ENCODE assay signal across 9 cellular contexts in genomic region chr1:182149411-182149965, GRCh38.
DNase-seq lines count a peak whose midpoint lies in the region; ATAC-seq and TF ChIP-seq lines count a peak whose summit lies in the region.
"Had no signal": no experiment of that assay in that cellular context is flagged by ENCODE, and none has a peak within 500 bp of the region (broad histone marks: within the 10 kb centered on the region; RNA-seq: fewer than 3 reads in every experiment).

No MANE protein-coding gene starts in this region.

- H3K27ac Mint-ChIP-seq in activated naive CD4-positive, alpha-beta T cell treated with anti-CD3 and anti-CD28 coated beads, Interleukin-2, amount 10 ng/mL, durations not matched to agents 7 days and 5 days, result peak overlapping the region; percentile 39
- H3K27ac Mint-ChIP-seq in activated T-helper 2 cell treated with anti-CD3 and anti-CD28 coated beads, Interferon-gamma antibody, Interleukin-2, Interleukin-4, amounts not matched to agents 10 μg/mL and 5 μg/mL and 100 μg/mL, durations not matched to agents 14 hours and 24 hours and 36 hours, result peak overlapping the region; percentile 72

- peaks cover 56% of the 10 kb centered on the region for H3K4me1 Mint-ChIP-seq in activated naive CD4-positive, alpha-beta T cell treated with anti-CD3 and anti-CD28 coated beads, Interleukin-2, amount 10 ng/mL, durations not matched to agents 7 days and 5 days
- H3K4me1 Mint-ChIP-seq in activated T-helper 2 cell treated with anti-CD3 and anti-CD28 coated beads, Interferon-gamma antibody, Interleukin-2, Interleukin-4, amounts not matched to agents 10 μg/mL and 5 μg/mL and 100 μg/mL, durations not matched to agents 14 hours and 24 hours and 36 hours (ENCODE audit: low read depth), result peaks cover 41% of the 10 kb centered on the region

- no peak for TF ChIP-seq EP300 in transverse colon (IDR thresholded peaks at IDR 0.05; ENCODE audit: low read depth)

- 76% methylated on average over 3 to 6 of the region's 6 CpGs for WGBS in transverse colon (ENCODE audit: low coverage in 1 of 2), 2 donors

- TF ChIP-seq CTCF in transverse colon (IDR thresholded peaks at IDR 0.05), result no peak

- peak; percentile 64 for DNase-seq in activated naive CD4-positive, alpha-beta T cell treated with anti-CD3 and anti-CD28 coated beads, Interleukin-2, amount 10 ng/mL, durations not matched to agents 7 days and 5 days
- no peak for DNase-seq in activated naive CD4-positive, alpha-beta T cell (lab: John Stamatoyannopoulos, UW)
- DNase-seq in activated T-helper 2 cell treated with anti-CD3 and anti-CD28 coated beads, Interferon-gamma antibody, Interleukin-2, Interleukin-4, amounts not matched to agents 10 μg/mL and 5 μg/mL and 100 μg/mL, durations not matched to agents 14 hours and 24 hours and 36 hours (ENCODE audit: low spot score), result peak; percentile 38
- DNase-seq in iris pigment epithelial cell (ENCODE audit: low read depth), result peak; percentile 41
- peak; percentile 37 for DNase-seq in transverse colon
- DNase-seq in KG1 (lab: John Stamatoyannopoulos, UW), result no peak
- DNase-seq in NCI-H526 treated with DMSO at 0.1 percent for 48 hours (lab: John Stamatoyannopoulos, UW), result no peak
- DNase-seq: naive B cell had no signal

- H3K36me3 Mint-ChIP-seq in activated naive CD4-positive, alpha-beta T cell treated with anti-CD3 and anti-CD28 coated beads, Interleukin-2, amount 10 ng/mL, durations not matched to agents 7 days and 5 days, result no peaks in the 10 kb centered on the region
- no peaks in the 10 kb centered on the region for H3K36me3 Mint-ChIP-seq in activated T-helper 2 cell treated with anti-CD3 and anti-CD28 coated beads, Interferon-gamma antibody, Interleukin-2, Interleukin-4, amounts not matched to agents 10 μg/mL and 5 μg/mL and 100 μg/mL, durations not matched to agents 14 hours and 24 hours and 36 hours (ENCODE audit: low read depth)
- H3K36me3 Mint-ChIP-seq: naive B cell had no signal

- H3K27me3 Mint-ChIP-seq in activated naive CD4-positive, alpha-beta T cell treated with anti-CD3 and anti-CD28 coated beads, Interleukin-2, amount 10 ng/mL, durations not matched to agents 7 days and 5 days, result no peaks in the 10 kb centered on the region
- H3K27me3 Mint-ChIP-seq in activated T-helper 2 cell treated with anti-CD3 and anti-CD28 coated beads, Interferon-gamma antibody, Interleukin-2, Interleukin-4, amounts not matched to agents 10 μg/mL and 5 μg/mL and 100 μg/mL, durations not matched to agents 14 hours and 24 hours and 36 hours (ENCODE audit: low read depth), result no peaks in the 10 kb centered on the region
- H3K27me3 Mint-ChIP-seq: naive B cell had no signal

- intact Hi-C loops in activated T-helper 2 cell treated with anti-CD3 and anti-CD28 coated beads, Interferon-gamma antibody, Interleukin-2, Interleukin-4, amounts not matched to agents 10 μg/mL and 5 μg/mL and 100 μg/mL, durations not matched to agents 14 hours and 24 hours and 36 hours (cut with micrococcal nuclease), result loop anchor here (10.0 kb wide), 2 partner anchors 95 to 635 kb away; partner anchors contain the start of gene NPL
- intact Hi-C loops in transverse colon (cut with DNase I; ENCODE audit: low total_unique reads), result no loop called here

- H3K4me3 Mint-ChIP-seq in activated naive CD4-positive, alpha-beta T cell treated with anti-CD3 and anti-CD28 coated beads, Interleukin-2, amount 10 ng/mL, durations not matched to agents 7 days and 5 days, result no peak overlapping the region
- H3K4me3 Mint-ChIP-seq in activated T-helper 2 cell treated with anti-CD3 and anti-CD28 coated beads, Interferon-gamma antibody, Interleukin-2, Interleukin-4, amounts not matched to agents 10 μg/mL and 5 μg/mL and 100 μg/mL, durations not matched to agents 14 hours and 24 hours and 36 hours (ENCODE audit: low read depth), result no peak overlapping the region
- H3K4me3 Mint-ChIP-seq: naive B cell had no signal

- H3K27me3 ChIP-seq in transverse colon, result no peaks in the 10 kb centered on the region

- peaks cover 1% of the 10 kb centered on the region for H3K9me3 Mint-ChIP-seq in activated naive CD4-positive, alpha-beta T cell treated with anti-CD3 and anti-CD28 coated beads, Interleukin-2, amount 10 ng/mL, durations not matched to agents 7 days and 5 days
- no peaks in the 10 kb centered on the region for H3K9me3 Mint-ChIP-seq in activated T-helper 2 cell treated with anti-CD3 and anti-CD28 coated beads, Interferon-gamma antibody, Interleukin-2, Interleukin-4, amounts not matched to agents 10 μg/mL and 5 μg/mL and 100 μg/mL, durations not matched to agents 14 hours and 24 hours and 36 hours

- ATAC-seq in GM19351 (IDR thresholded peaks at IDR 0.05; ENCODE audit: unreplicated experiment), result no peak

- no peak overlapping the region for H3K4me3 ChIP-seq in transverse colon

- CTCF ChIA-PET in activated naive CD4-positive, alpha-beta T cell treated with anti-CD3 and anti-CD28 coated beads, Interleukin-2, amount 10 ng/mL, durations not matched to agents 7 days and 5 days (lab: Charles Lee), result interaction anchor here (1.0 to 1.6 kb wide), 4 partner anchors 48 to 247 kb away, joined by 3 to 6 read pairs (median 4); no protein-coding TSS in a partner anchor

- in situ Hi-C loops in transverse colon (cut with MboI; ENCODE audit: low pct_ligation_motif_present in 1 of 4, low pct_unique_long_range_greater_than_20kb in 1 of 4, low sequenced_read_pairs in 3 of 4), result loop anchor here in 3 of 4 donors (5.0 to 10.0 kb wide), 3 partner anchors 48 to 248 kb away; partner anchors contain the start of gene GLUL (in 1 of the 3)

- peak overlapping the region in 2 of 4 donors; percentile 52 to 87 for H3K27ac ChIP-seq in transverse colon

- TF ChIP-seq POLR2A in transverse colon (IDR thresholded peaks at IDR 0.05), result no peak

- H3K4me1 ChIP-seq in transverse colon, result peaks cover 7 to 15% (median 13%) of the 10 kb centered on the region in 4 donors

- no peaks in the 10 kb centered on the region for H3K36me3 ChIP-seq in transverse colon

- no peaks in the 10 kb centered on the region for H3K9me3 ChIP-seq in transverse colon

Comparison
In these comparisons a context has a peak if more than half of its experiments do, and no peak if none do; other contexts are left out.
1. DNase-seq: peak in activated naive CD4-positive, alpha-beta T cell treated with anti-CD3 and anti-CD28 coated beads, Interleukin-2, amount 10 ng/mL, durations not matched to agents 7 days and 5 days (single experiment), activated T-helper 2 cell treated with anti-CD3 and anti-CD28 coated beads, Interferon-gamma antibody, Interleukin-2, Interleukin-4, amounts not matched to agents 10 μg/mL and 5 μg/mL and 100 μg/mL, durations not matched to agents 14 hours and 24 hours and 36 hours (single experiment), iris pigment epithelial cell (single experiment) and transverse colon (single experiment); none in activated naive CD4-positive, alpha-beta T cell (0 of 4), KG1 (single experiment) and NCI-H526 treated with DMSO at 0.1 percent for 48 hours (single experiment).